8 cellular contexts compared by ENCODE assay signal in the genomic region with DNA sequence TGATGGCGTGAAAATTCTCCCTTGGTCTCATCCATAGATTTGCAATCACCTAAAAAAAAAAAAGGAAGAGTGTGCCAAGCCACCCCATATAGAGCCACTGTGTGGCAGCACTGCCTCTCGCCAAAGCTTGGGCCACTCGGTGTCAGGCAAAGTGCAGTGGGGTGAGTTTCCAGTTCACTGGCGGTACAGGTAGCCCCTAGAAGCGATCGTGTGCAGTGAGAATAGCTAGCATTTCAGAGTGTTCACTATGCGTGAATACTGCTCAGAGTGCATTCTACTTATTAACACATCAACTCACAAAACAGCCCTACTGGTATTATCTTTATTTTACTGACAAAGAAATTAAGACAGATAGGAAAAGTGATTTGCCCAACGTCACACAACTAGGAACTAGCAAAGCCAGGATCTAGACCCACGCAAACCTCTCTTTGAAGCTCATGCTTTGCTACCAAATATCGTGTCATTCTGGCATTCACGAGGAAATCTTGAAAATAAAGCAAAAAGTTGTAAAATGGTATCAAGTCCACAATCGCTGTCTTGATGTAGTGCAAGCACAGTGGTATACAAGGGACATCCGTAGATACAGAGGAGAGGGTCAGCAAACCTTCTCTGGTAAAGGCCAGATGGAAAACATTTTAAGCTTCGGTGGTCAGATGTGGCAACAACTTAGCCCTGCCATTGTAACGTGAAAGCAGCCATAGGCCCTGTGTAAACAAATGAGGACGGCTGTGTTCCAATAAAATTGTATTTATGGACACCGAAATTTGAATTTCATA. TPM values are rescaled to one million over a fixed set of nuclear protein-coding genes. Genes with fewer than 3 reads are reported as not detected.
DNase-seq lines count a peak whose midpoint lies in the region; ATAC-seq and TF ChIP-seq lines count a peak whose summit lies in the region.

No MANE protein-coding gene starts in this region.

- DNase-seq in CD4-positive, CD25-positive, alpha-beta regulatory T cell, result peak; percentile 3 to 56 (median 38)
- peak; percentile 33 for DNase-seq in NCI-H2107 (lab: John Stamatoyannopoulos, UW)
- no peak for DNase-seq in activated B cell treated with CpG ODN at 0.5 μM for 24 hours
- DNase-seq in effector CD8-positive, alpha-beta T cell (lab: John Stamatoyannopoulos, UW), result peak; percentile 14
- peak; percentile 12 for DNase-seq in thoracic aorta (ENCODE audit: low spot score)

- intact Hi-C loops in activated B cell treated with CpG ODN at 0.5 μM for 24 hours (cut with micrococcal nuclease), result loop anchor here (1.0 to 5.0 kb wide), 10 partner anchors 18 to 559 kb away; partner anchors contain the start of genes C6orf52, PAK1IP1, TMEM14B and TMEM14C

- peaks cover 2% of the 10 kb centered on the region for H3K27me3 ChIP-seq in CD4-positive, CD25-positive, alpha-beta regulatory T cell (ENCODE audit: control insufficient read depth, insufficient read depth, low read length)
- no peaks in the 10 kb centered on the region for H3K27me3 ChIP-seq in thoracic aorta (replicated peaks; ENCODE audit: insufficient read depth)

- 61 to 68% methylated on average over 10 to 13 of the region's 17 CpGs for whole genome bisulfite sequencing in mesodermal cell (ENCODE audit: insufficient coverage in 2 of 2), 2 experiments

- TF ChIP-seq CTCF in activated B cell treated with CpG ODN at 0.5 μM for 24 hours (IDR thresholded peaks at IDR 0.05), result no peak
- peak; percentile 61 for TF ChIP-seq CTCF in thoracic aorta (IDR thresholded peaks at IDR 0.05)

- no peaks in the 10 kb centered on the region for H3K36me3 Mint-ChIP-seq in CD4-positive, CD25-positive, alpha-beta regulatory T cell
- H3K36me3 Mint-ChIP-seq in activated B cell treated with CpG ODN at 0.5 μM for 24 hours (ENCODE audit: low read depth), result no peaks in the 10 kb centered on the region

- no peak overlapping the region for H3K27ac ChIP-seq in CD4-positive, CD25-positive, alpha-beta regulatory T cell (ENCODE audit: insufficient read depth, low read length, poor library complexity, severe bottlenecking)
- H3K27ac ChIP-seq in mesodermal cell (ENCODE audit: low read depth, low read length, severe bottlenecking), result peak overlapping the region; percentile 16
- H3K27ac ChIP-seq in thoracic aorta, result peak overlapping the region; percentile 51 to 73

- no peaks in the 10 kb centered on the region for H3K9me3 Mint-ChIP-seq in CD4-positive, CD25-positive, alpha-beta regulatory T cell
- no peaks in the 10 kb centered on the region for H3K9me3 Mint-ChIP-seq in activated B cell treated with CpG ODN at 0.5 μM for 24 hours

- H3K4me3 Mint-ChIP-seq in CD4-positive, CD25-positive, alpha-beta regulatory T cell, result peak overlapping the region in 2 of 4 donors; percentile 28 to 29
- peak overlapping the region; percentile 58 for H3K4me3 Mint-ChIP-seq in activated B cell treated with CpG ODN at 0.5 μM for 24 hours

- no peaks in the 10 kb centered on the region for H3K4me1 ChIP-seq in CD4-positive, CD25-positive, alpha-beta regulatory T cell (ENCODE audit: control insufficient read depth, insufficient read depth, low read length, poor library complexity, severe bottlenecking)
- H3K4me1 ChIP-seq in mesodermal cell (ENCODE audit: control insufficient read depth, insufficient read depth, low read length, poor library complexity, severe bottlenecking) (peaks cover 9% of the 10 kb centered on the region), thoracic aorta (ENCODE audit: control insufficient read depth in 1 of 2, low read depth in 2 of 2) (peaks cover 7 to 16% of the 10 kb centered on the region in 2 donors)

- H3K27ac Mint-ChIP-seq in CD4-positive, CD25-positive, alpha-beta regulatory T cell, result peak overlapping the region in 2 of 3 donors; percentile 55 to 67
- no peak overlapping the region for H3K27ac Mint-ChIP-seq in activated B cell treated with CpG ODN at 0.5 μM for 24 hours

- H3K4me1 Mint-ChIP-seq in CD4-positive, CD25-positive, alpha-beta regulatory T cell, result peaks cover 0 to 7% (median 0%) of the 10 kb centered on the region in 4 donors
- H3K4me1 Mint-ChIP-seq in activated B cell treated with CpG ODN at 0.5 μM for 24 hours, result peaks cover 6% of the 10 kb centered on the region

- POLR2A ChIA-PET in activated B cell treated with CpG ODN at 0.5 μM for 24 hours (lab: Charles Lee), result interaction anchor here (0.7 to 1.8 kb wide), 5 partner anchors 21 to 184 kb away, joined by 3 to 10 read pairs (median 4); partner anchors contain the start of genes C6orf52 and PAK1IP1

- H3K9me3 ChIP-seq in CD4-positive, CD25-positive, alpha-beta regulatory T cell (ENCODE audit: control insufficient read depth in 2 of 2, low read length in 2 of 2), result no peaks in the 10 kb centered on the region
- H3K9me3 ChIP-seq in mesodermal cell (ENCODE audit: control insufficient read depth, low read length) (no peaks in the 10 kb centered on the region), thoracic aorta (no peaks in the 10 kb centered on the region)

- peaks cover 20% of the 10 kb centered on the region for H3K27me3 Mint-ChIP-seq in CD4-positive, CD25-positive, alpha-beta regulatory T cell
- H3K27me3 Mint-ChIP-seq in activated B cell treated with CpG ODN at 0.5 μM for 24 hours, result no peaks in the 10 kb centered on the region

- peak; percentile 60 to 76 for ATAC-seq in CD4-positive, CD25-positive, alpha-beta regulatory T cell (ENCODE audit: low read depth in 2 of 2)
- ATAC-seq in GM19043 (IDR thresholded peaks at IDR 0.05; ENCODE audit: low read depth, unreplicated experiment), result peak; percentile 89
- peak; percentile 92 for ATAC-seq in HG03103 (IDR thresholded peaks at IDR 0.05; ENCODE audit: low read depth, unreplicated experiment)
- peak; percentile 99 for ATAC-seq in activated B cell treated with CpG ODN at 0.5 μM for 24 hours (ENCODE audit: low read depth)
- ATAC-seq in thoracic aorta (ENCODE audit: insufficient number of reproducible peaks, low FRiP score, low read depth), result peak; percentile 74

- H3K36me3 ChIP-seq in CD4-positive, CD25-positive, alpha-beta regulatory T cell (ENCODE audit: control insufficient read depth, insufficient read depth, low read length), result no peaks in the 10 kb centered on the region
- no peaks in the 10 kb centered on the region for H3K36me3 ChIP-seq in mesodermal cell (ENCODE audit: control insufficient read depth, insufficient read depth, low read length)
- H3K36me3 ChIP-seq in thoracic aorta, result no peaks in the 10 kb centered on the region

- H3K4me3 ChIP-seq in CD4-positive, CD25-positive, alpha-beta regulatory T cell (ENCODE audit: low read depth, low read length), result no peak overlapping the region
- H3K4me3 ChIP-seq in mesodermal cell (ENCODE audit: extremely low read depth, insufficient read depth, low read length, poor library complexity, severe bottlenecking) (no peak overlapping the region), thoracic aorta (peak overlapping the region; percentile 55)

- CTCF ChIA-PET in activated B cell treated with CpG ODN at 0.5 μM for 24 hours (lab: Charles Lee), result interaction anchor here (0.6 to 6.9 kb wide), 28 partner anchors 10 to 558 kb away, joined by 3 to 53 read pairs (median 4); partner anchors contain the start of genes C6orf52 and PAK1IP1

RNA-seq across cellular contexts. Expression of gene GCNT2, which starts 10.4 kb away (rescaled TPM):
- 6.9 TPM for total RNA-seq in CD4-positive, CD25-positive, alpha-beta regulatory T cell
- 1 to 10 TPM in 3 of 4 donors, under 1 TPM in 1; 0.72 to 1.9 (median 1.3) TPM for polyA plus RNA-seq in CD4-positive, CD25-positive, alpha-beta regulatory T cell
- total RNA-seq in activated B cell treated with CpG ODN at 0.5 μM for 24 hours, result 23.2 and 25.9 TPM in 2 replicates
- 8.3 TPM for polyA plus RNA-seq in mesodermal cell (2013, experiment 1 of 2)
- 8.5 TPM for polyA plus RNA-seq in mesodermal cell (2013, experiment 2 of 2)
- 10 to 100 TPM; 29.1 to 44.9 TPM for total RNA-seq in thoracic aorta
